In the genomic region with DNA sequence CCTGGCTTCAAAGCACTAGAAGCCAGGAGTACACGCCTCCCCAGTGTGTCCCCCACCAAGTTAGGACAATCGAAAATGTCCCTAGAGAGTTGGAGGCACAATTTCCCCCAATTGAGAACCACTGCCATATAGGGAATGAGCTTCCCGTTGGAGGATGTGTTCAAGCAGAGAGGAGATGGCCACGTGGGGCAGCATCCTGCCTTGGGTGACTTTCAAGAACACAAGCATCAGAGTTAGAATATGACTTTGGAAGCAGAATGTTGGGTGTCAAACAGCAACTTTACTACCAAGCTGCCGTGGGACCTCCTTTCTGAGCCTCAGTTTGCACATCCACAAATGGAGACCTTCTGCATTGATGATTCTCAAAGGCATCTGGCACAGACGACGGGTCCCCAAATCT, we compare ENCODE assay signal across 24 cellular contexts. TPM values are rescaled to one million over a fixed set of nuclear protein-coding genes. Genes with fewer than 3 reads are reported as not detected.
"Had no signal": no experiment of that assay in that cellular context is flagged by ENCODE, and none has a peak within 500 bp of the region (broad histone marks: within the 10 kb centered on the region; RNA-seq: fewer than 3 reads in every experiment).

No MANE protein-coding gene starts in this region.

- H3K9me3 ChIP-seq: esophagus muscularis mucosa, gastroesophageal sphincter, heart left ventricle, lower lobe of right lung had no signal

- ATAC-seq: foreskin keratinocyte; gastroesophageal sphincter; heart left ventricle; left colon; left lobe of liver; left ventricle myocardium superior; lower lobe of right lung; naive thymus-derived CD4-positive, alpha-beta T cell; natural killer cell had no signal

- H3K4me1 ChIP-seq: foreskin keratinocyte had no signal

- H3K4me3 ChIP-seq: coronary artery, dorsolateral prefrontal cortex, esophagus muscularis mucosa, gastroesophageal sphincter, heart left ventricle, hepatocyte, lower lobe of right lung had no signal

- DNase-seq: dermis blood vessel endothelial cell; effector CD4-positive, alpha-beta T cell; effector memory CD4-positive, alpha-beta T cell; foreskin keratinocyte; heart left ventricle; hypothalamus; immature natural killer cell; islet precursor cell; kidney; kidney glomerular epithelial cell; left colon; left ventricle myocardium superior; lower lobe of right lung; mesendoderm; midbrain; naive thymus-derived CD4-positive, alpha-beta T cell; natural killer cell had no signal

- H3K27ac ChIP-seq: coronary artery, foreskin keratinocyte, gastroesophageal sphincter, heart left ventricle, hepatocyte, lower lobe of right lung had no signal

- H3K27me3 ChIP-seq: dorsolateral prefrontal cortex, esophagus muscularis mucosa, foreskin keratinocyte, gastroesophageal sphincter, heart left ventricle, hepatocyte had no signal

RNA-seq across cellular contexts. Expression of a gene that starts 56.5 kb away (rescaled TPM):
- total RNA-seq: fibroblast of lung; left lobe of liver; naive thymus-derived CD4-positive, alpha-beta T cell had no signal
- polyA plus RNA-seq: immature natural killer cell had no signal
